In genomic region chr15:41416742-41417417, GRCh38 we compare ENCODE assay signal across 8 cellular contexts. TPM values are rescaled to one million over a fixed set of nuclear protein-coding genes. Genes with fewer than 3 reads are reported as not detected.
DNase-seq lines count a peak whose midpoint lies in the region; ATAC-seq and TF ChIP-seq lines count a peak whose summit lies in the region.

TSS of gene RTF1 (plus strand) at chr15:41417095. CDS start at chr15:41417116, 21 bp downstream.

- no peaks in the 10 kb centered on the region for H3K27me3 ChIP-seq in RWPE2 (ENCODE audit: insufficient read depth, poor library complexity, severe bottlenecking)

- peaks cover 38% of the 10 kb centered on the region for H3K4me1 Mint-ChIP-seq in activated T-helper 2 cell treated with anti-CD3 and anti-CD28 coated beads, Interferon-gamma antibody, Interleukin-2, Interleukin-4, amounts not matched to agents 10 μg/mL and 5 μg/mL and 100 μg/mL, durations not matched to agents 14 hours and 24 hours and 36 hours (ENCODE audit: low read depth)
- peaks cover 33 to 42% of the 10 kb centered on the region in 2 donors for H3K4me1 Mint-ChIP-seq in natural killer cell

- H3K27me3 Mint-ChIP-seq in activated T-helper 2 cell treated with anti-CD3 and anti-CD28 coated beads, Interferon-gamma antibody, Interleukin-2, Interleukin-4, amounts not matched to agents 10 μg/mL and 5 μg/mL and 100 μg/mL, durations not matched to agents 14 hours and 24 hours and 36 hours (ENCODE audit: low read depth): no peaks in the 10 kb centered on the region
- no peaks in the 10 kb centered on the region for H3K27me3 Mint-ChIP-seq in natural killer cell (ENCODE audit: low read depth in 2 of 2)

- peaks cover 13% of the 10 kb centered on the region for H3K36me3 Mint-ChIP-seq in activated T-helper 2 cell treated with anti-CD3 and anti-CD28 coated beads, Interferon-gamma antibody, Interleukin-2, Interleukin-4, amounts not matched to agents 10 μg/mL and 5 μg/mL and 100 μg/mL, durations not matched to agents 14 hours and 24 hours and 36 hours (ENCODE audit: low read depth)
- no peaks in the 10 kb centered on the region for H3K36me3 Mint-ChIP-seq in natural killer cell

- ATAC-seq in GM21825 (IDR thresholded peaks at IDR 0.05; ENCODE audit: unreplicated experiment) (peak; percentile 81), RWPE2 (ENCODE audit: low read depth) (peak; percentile 80), natural killer cell (peak; percentile 96 to 98 (median 97))

- peak within 1 kb of the TSS; percentile 96 for H3K4me3 ChIP-seq in RWPE2 (ENCODE audit: severe bottlenecking)
- H3K4me3 ChIP-seq in fibroblast of mammary gland (ENCODE audit: control insufficient read depth, low read depth, low read length): peak within 1 kb of the TSS; percentile 93

- DNase-seq in DMS79 treated with DMSO at 0.1 percent for 48 hours (lab: John Stamatoyannopoulos, UW) (peak; percentile 49), Kasumi-1 (lab: John Stamatoyannopoulos, UW) (peak; percentile 40 to 51), RWPE2 (ENCODE audit: low spot score) (peak; percentile 91), fibroblast of mammary gland (ENCODE audit: low read depth) (peak; percentile 77), natural killer cell (peak; percentile 99)
- DNase-seq in activated T-helper 2 cell treated with anti-CD3 and anti-CD28 coated beads, Interferon-gamma antibody, Interleukin-2, Interleukin-4, amounts not matched to agents 10 μg/mL and 5 μg/mL and 100 μg/mL, durations not matched to agents 14 hours and 24 hours and 36 hours (ENCODE audit: low spot score): peak; percentile 96
- peak; percentile 90 to 97 (median 94) for DNase-seq in stimulated activated naive CD4-positive, alpha-beta T cell (lab: John Stamatoyannopoulos, UW)

- no peaks in the 10 kb centered on the region for H3K9me3 Mint-ChIP-seq in activated T-helper 2 cell treated with anti-CD3 and anti-CD28 coated beads, Interferon-gamma antibody, Interleukin-2, Interleukin-4, amounts not matched to agents 10 μg/mL and 5 μg/mL and 100 μg/mL, durations not matched to agents 14 hours and 24 hours and 36 hours
- H3K9me3 Mint-ChIP-seq in natural killer cell: no peaks in the 10 kb centered on the region

- TF ChIP-seq CTCF in RWPE2 (IDR thresholded peaks at IDR 0.05; ENCODE audit: poor library complexity, severe bottlenecking) (no peak), fibroblast of mammary gland (conservative IDR thresholded peaks at IDR 0.05; ENCODE audit: control insufficient read depth, insufficient read depth, low read depth, low read length) (no peak), natural killer cell (IDR thresholded peaks at IDR 0.05) (no peak)

- peak within 1 kb of the TSS; percentile 88 for H3K27ac Mint-ChIP-seq in activated T-helper 2 cell treated with anti-CD3 and anti-CD28 coated beads, Interferon-gamma antibody, Interleukin-2, Interleukin-4, amounts not matched to agents 10 μg/mL and 5 μg/mL and 100 μg/mL, durations not matched to agents 14 hours and 24 hours and 36 hours
- H3K27ac Mint-ChIP-seq in natural killer cell: peak within 1 kb of the TSS; percentile 86 to 89

- no peaks in the 10 kb centered on the region for H3K9me3 ChIP-seq in RWPE2 (ENCODE audit: severe bottlenecking)

- peaks cover 4% of the 10 kb centered on the region; the same call in 1 of the 2 replicates for H3K36me3 ChIP-seq in RWPE2 (ENCODE audit: low read depth)

- H3K27ac ChIP-seq in RWPE2 (ENCODE audit: poor library complexity, severe bottlenecking): peak within 1 kb of the TSS; percentile 34

- H3K4me1 ChIP-seq in RWPE2 (ENCODE audit: insufficient read depth, poor library complexity, severe bottlenecking): peaks cover 13% of the 10 kb centered on the region

- H3K4me3 Mint-ChIP-seq in activated T-helper 2 cell treated with anti-CD3 and anti-CD28 coated beads, Interferon-gamma antibody, Interleukin-2, Interleukin-4, amounts not matched to agents 10 μg/mL and 5 μg/mL and 100 μg/mL, durations not matched to agents 14 hours and 24 hours and 36 hours (ENCODE audit: low read depth): peak within 1 kb of the TSS; percentile 94
- peak within 1 kb of the TSS; percentile 96 for H3K4me3 Mint-ChIP-seq in natural killer cell

- intact Hi-C loops in activated T-helper 2 cell treated with anti-CD3 and anti-CD28 coated beads, Interferon-gamma antibody, Interleukin-2, Interleukin-4, amounts not matched to agents 10 μg/mL and 5 μg/mL and 100 μg/mL, durations not matched to agents 14 hours and 24 hours and 36 hours (cut with micrococcal nuclease): loop anchor here (1.0 kb wide), 1 partner anchor 15 kb away; the partner anchor contains the start of gene NDUFAF1
- intact Hi-C loops in natural killer cell (cut with micrococcal nuclease): loop anchor here (1.0 kb wide), 1 partner anchor 15 kb away; the partner anchor contains the start of gene NDUFAF1

RNA-seq across cellular contexts. Expression of gene RTF1, which starts in this region (rescaled TPM):
- total RNA-seq in activated T-helper 2 cell treated with anti-CD3 and anti-CD28 coated beads, Interferon-gamma antibody, Interleukin-2, Interleukin-4, amounts not matched to agents 10 μg/mL and 5 μg/mL and 100 μg/mL, durations not matched to agents 14 hours and 24 hours and 36 hours: 40.1 and 40.7 TPM in 2 replicates
- 10 to 100 TPM; 35.8 to 53.1 (median 42.7) TPM for total RNA-seq in natural killer cell

Comparison
In these comparisons a context has a peak if more than half of its experiments do, and no peak if none do; other contexts are left out.
1. Peak in every context shown above with its lines: DNase-seq, ATAC-seq, H3K4me3 ChIP-seq and H3K27ac ChIP-seq.
2. DNase-seq: peak in every context shown above with its lines; median percentile 99 in natural killer cell; 96 in activated T-helper 2 cell treated with anti-CD3 and anti-CD28 coated beads, Interferon-gamma antibody, Interleukin-2, Interleukin-4, amounts not matched to agents 10 μg/mL and 5 μg/mL and 100 μg/mL, durations not matched to agents 14 hours and 24 hours and 36 hours; 94 in stimulated activated naive CD4-positive, alpha-beta T cell; 91 in RWPE2; 77 in fibroblast of mammary gland; 49 in DMS79 treated with DMSO at 0.1 percent for 48 hours; 46 in Kasumi-1.